In genomic region chr2:224039770-224040088, GRCh38 we compare ENCODE assay signal across 8 cellular contexts. TPM values are rescaled to one million over a fixed set of nuclear protein-coding genes. Genes with fewer than 3 reads are reported as not detected.
A peak's percentile ranks its signal among the peaks of the same experiment; 100 is the strongest.
DNase-seq lines count a peak whose midpoint lies in the region; ATAC-seq, FAIRE-seq and TF ChIP-seq lines count a peak whose summit lies in the region.

No MANE protein-coding gene starts in this region.

- FAIRE-seq in small intestine (lab: Jason Lieb, UNC), result no peak

- peaks cover 60% of the 10 kb centered on the region for H3K27me3 Mint-ChIP-seq in WTC11 (ENCODE audit: low read depth)
- peaks cover 84% of the 10 kb centered on the region for H3K27me3 Mint-ChIP-seq in stimulated activated memory B cell treated with anti-CD40 and anti-IgM and Interleukin-4, amounts not matched to agents 10 μg/mL and 1 μg/mL and 100 μg/mL, for 72 hours

- H3K27ac ChIP-seq in small intestine (ENCODE audit: low read depth in 1 of 2, low read length in 1 of 2), result peak overlapping the region in 1 of 2 donors; percentile 8

- no peak overlapping the region for H3K27ac Mint-ChIP-seq in WTC11
- H3K27ac Mint-ChIP-seq in stimulated activated memory B cell treated with anti-CD40 and anti-IgM and Interleukin-4, amounts not matched to agents 10 μg/mL and 1 μg/mL and 100 μg/mL, for 72 hours, result no peak overlapping the region

- H3K27me3 ChIP-seq in small intestine (ENCODE audit: control insufficient read depth in 2 of 2, insufficient read depth in 2 of 2, low read length in 2 of 2), result peaks cover 2 to 3% of the 10 kb centered on the region in 2 donors

- WGBS in small intestine, 3 donors, result 1 to 6% (median 1%) methylated on average over 14 of the region's 14 CpGs

- no peaks in the 10 kb centered on the region for H3K36me3 ChIP-seq in small intestine (ENCODE audit: control insufficient read depth in 2 of 2, insufficient read depth in 2 of 2, low read length in 2 of 2)

- POLR2A ChIA-PET in WTC11 (lab: Charles Lee), result no interaction called here

- no peaks in the 10 kb centered on the region for H3K4me1 ChIP-seq in small intestine (ENCODE audit: control insufficient read depth in 2 of 2, insufficient read depth in 1 of 2, low read depth in 1 of 2, low read length in 1 of 2)

- peak overlapping the region in 1 of 2 donors; percentile 87 for H3K4me3 ChIP-seq in small intestine (ENCODE audit: low read depth in 1 of 2, low read length in 2 of 2)

- CTCF ChIA-PET in WTC11 (lab: Charles Lee), result interaction anchor here (0.9 to 2.8 kb wide), 6 partner anchors 16 to 245 kb away, joined by 3 to 14 read pairs (median 4); no protein-coding TSS in a partner anchor

- no peak for TF ChIP-seq CTCF in WTC11 (IDR thresholded peaks at IDR 0.05)

- H3K9me3 ChIP-seq in small intestine (ENCODE audit: control insufficient read depth, low read depth), result no peaks in the 10 kb centered on the region

- no peak for DNase-seq in WTC11 (ENCODE audit: low spot score)
- peak; percentile 28 for DNase-seq in left ventricle myocardium superior
- DNase-seq in G401 (ENCODE audit: low spot score), result no peak
- DNase-seq in NK-92 (lab: John Stamatoyannopoulos, UW; ENCODE audit: unreplicated experiment), result no peak
- no peak for DNase-seq in small intestine

- no peaks in the 10 kb centered on the region for H3K36me3 Mint-ChIP-seq in WTC11
- H3K36me3 Mint-ChIP-seq in stimulated activated memory B cell treated with anti-CD40 and anti-IgM and Interleukin-4, amounts not matched to agents 10 μg/mL and 1 μg/mL and 100 μg/mL, for 72 hours, result no peaks in the 10 kb centered on the region

- peak; percentile 21 for ATAC-seq in GM18502 (IDR thresholded peaks at IDR 0.05; ENCODE audit: poor library complexity, unreplicated experiment)
- ATAC-seq in HG02610 (IDR thresholded peaks at IDR 0.05; ENCODE audit: unreplicated experiment), result peak; percentile 8
- ATAC-seq in WTC11, result peak; percentile 56
- ATAC-seq in left ventricle myocardium superior, result peak; percentile 23
- ATAC-seq in stimulated activated memory B cell treated with anti-CD40 and anti-IgM and Interleukin-4, amounts not matched to agents 10 μg/mL and 1 μg/mL and 100 μg/mL, for 72 hours, result peak; percentile 8

- in situ Hi-C loops in G401 (cut with HindIII; ENCODE audit: low sequenced_read_pairs), result no loop called here

- intact Hi-C loops in left ventricle myocardium superior (cut with micrococcal nuclease), result no loop called here

- peaks cover 26% of the 10 kb centered on the region for H3K4me1 Mint-ChIP-seq in WTC11
- peaks cover 30% of the 10 kb centered on the region for H3K4me1 Mint-ChIP-seq in stimulated activated memory B cell treated with anti-CD40 and anti-IgM and Interleukin-4, amounts not matched to agents 10 μg/mL and 1 μg/mL and 100 μg/mL, for 72 hours

- no peaks in the 10 kb centered on the region for H3K9me3 Mint-ChIP-seq in WTC11
- no peaks in the 10 kb centered on the region for H3K9me3 Mint-ChIP-seq in stimulated activated memory B cell treated with anti-CD40 and anti-IgM and Interleukin-4, amounts not matched to agents 10 μg/mL and 1 μg/mL and 100 μg/mL, for 72 hours

- H3K4me3 Mint-ChIP-seq in WTC11, result peak overlapping the region; percentile 76
- H3K4me3 Mint-ChIP-seq in stimulated activated memory B cell treated with anti-CD40 and anti-IgM and Interleukin-4, amounts not matched to agents 10 μg/mL and 1 μg/mL and 100 μg/mL, for 72 hours, result peak overlapping the region; percentile 64

TF ChIP-seq in WTC11, 78 proteins besides CTCF, POLR2A, EP300 and RAD21:
- TF ChIP-seq MAX (CRISPR knock-in tag; IDR thresholded peaks at IDR 0.05), result peak; percentile 60; the same call in 1 of the 2 replicates
- 0 out of 2 replicates have a peak, but pooled peaks have one; percentile 7 for TF ChIP-seq CREM (CRISPR knock-in tag; IDR thresholded peaks at IDR 0.05)
- no peak for TF ChIP-seq E2F5 (CRISPR knock-in tag; IDR thresholded peaks at IDR 0.05)
- TF ChIP-seq ARID4B (CRISPR knock-in tag; IDR thresholded peaks at IDR 0.05; ENCODE audit: borderline replicate concordance), result 0 out of 2 replicates have a peak, but pooled peaks have one; percentile 62
TF ChIP-seq in WTC11: peak in this region for 3.

RNA-seq across cellular contexts. Expression of gene SERPINE2, which starts 0.6 kb away (rescaled TPM):
- total RNA-seq in WTC11 (2021) (53.1 to 60.4 TPM (median 54.2 TPM) in 3 replicates), left ventricle myocardium superior (6.0 TPM)
- 0.06 and 0.20 TPM in 2 replicates for total RNA-seq in G401 (2014; rRNA removed; shearing (Covaris generic))
- polyA plus RNA-seq in small intestine, result 10 to 100 TPM in 2 of 3 donors, 1 to 10 TPM in 1; 6.0 to 27.6 (median 14.3) TPM
